10 cellular contexts compared by ENCODE assay signal in the genomic region with DNA sequence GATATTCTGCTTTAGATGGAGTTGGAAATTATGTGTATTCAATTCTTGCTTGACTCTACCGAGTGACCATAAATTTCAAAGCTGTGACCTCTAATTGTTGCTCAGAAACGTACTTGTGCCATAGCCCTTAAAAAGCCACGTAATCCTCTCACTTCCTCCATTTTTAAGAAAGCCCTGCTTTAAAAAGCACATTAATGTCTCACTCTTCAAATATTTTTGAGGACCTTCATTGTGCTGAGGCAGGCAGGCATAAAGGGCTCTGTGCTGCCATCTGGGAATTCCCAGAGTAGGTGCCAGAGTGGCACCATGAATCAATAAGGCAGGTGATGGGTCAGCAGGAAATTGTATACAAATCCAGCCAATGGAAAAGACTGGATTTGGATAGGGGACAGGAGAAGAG.
"Had no signal": no experiment of that assay in that cellular context is flagged by ENCODE, and none has a peak within 500 bp of the region (broad histone marks: within the 10 kb centered on the region; RNA-seq: fewer than 3 reads in every experiment).

No MANE protein-coding gene starts in this region.

- DNase-seq: activated gamma-delta T cell treated with Interleukin-2 at 50 U/mL for 16 hours; activated naive CD8-positive, alpha-beta T cell treated with anti-CD3 and anti-CD28 coated beads for 36 hours; activated T-cell treated with anti-CD3 and anti-CD28 coated beads, Interleukin-2, amount 50 U/mL, for 4 hours; cerebellar nuclear complex; dermis blood vessel endothelial cell; sigmoid colon; stimulated activated CD4-positive, alpha-beta T cell treated with anti-CD3 and anti-CD28 coated beads, Interleukin-12 subunit alpha, Interleukin-12 subunit beta, amount 100 ng/mL, for 4 hours; stimulated activated naive CD4-positive, alpha-beta T cell treated with Interleukin-2 at 50 U/mL for 16 hours; trophoblast cell had no signal

- H3K36me3 Mint-ChIP-seq: activated naive CD8-positive, alpha-beta T cell treated with anti-CD3 and anti-CD28 coated beads for 36 hours had no signal

- ATAC-seq: activated T-cell treated with anti-CD3 and anti-CD28 coated beads, Interleukin-2, amount 50 U/mL, for 4 hours had no signal

- H3K4me1 Mint-ChIP-seq: activated naive CD8-positive, alpha-beta T cell treated with anti-CD3 and anti-CD28 coated beads for 36 hours; neural crest cell had no signal

- H3K4me3 Mint-ChIP-seq: activated naive CD8-positive, alpha-beta T cell treated with anti-CD3 and anti-CD28 coated beads for 36 hours; activated T-cell treated with anti-CD3 and anti-CD28 coated beads, Interleukin-2, amount 50 U/mL, for 4 hours; neural crest cell had no signal

- H3K27ac Mint-ChIP-seq: activated naive CD8-positive, alpha-beta T cell treated with anti-CD3 and anti-CD28 coated beads for 36 hours had no signal

- H3K9me3 Mint-ChIP-seq: activated naive CD8-positive, alpha-beta T cell treated with anti-CD3 and anti-CD28 coated beads for 36 hours; activated T-cell treated with anti-CD3 and anti-CD28 coated beads, Interleukin-2, amount 50 U/mL, for 4 hours had no signal
